32 cellular contexts compared by ENCODE assay signal in genomic region chrX:47229427-47229826, GRCh38.
"Had no signal": no experiment of that assay in that cellular context is flagged by ENCODE, and none has a peak within 500 bp of the region (broad histone marks: within the 10 kb centered on the region; RNA-seq: fewer than 3 reads in every experiment).

No MANE protein-coding gene starts in this region.

- H3K27ac Mint-ChIP-seq: activated CD4-positive, alpha-beta memory T cell treated with anti-CD3 and anti-CD28 coated beads, Interleukin-2, amount 10 ng/mL, durations not matched to agents 7 days and 5 days; activated naive CD4-positive, alpha-beta T cell treated with anti-CD3 and anti-CD28 coated beads, Interleukin-2, amount 10 ng/mL, durations not matched to agents 7 days and 5 days; activated naive CD8-positive, alpha-beta T cell; activated naive CD8-positive, alpha-beta T cell treated with anti-CD3 and anti-CD28 coated beads, Interleukin-2, amount 50 U/mL, for 24 hours had no signal

- H3K9me3 Mint-ChIP-seq: activated CD4-positive, alpha-beta memory T cell treated with anti-CD3 and anti-CD28 coated beads, Interleukin-2, amount 10 ng/mL, durations not matched to agents 7 days and 5 days; activated naive CD4-positive, alpha-beta T cell treated with anti-CD3 and anti-CD28 coated beads, Interleukin-2, amount 10 ng/mL, durations not matched to agents 7 days and 5 days; activated naive CD8-positive, alpha-beta T cell treated with anti-CD3 and anti-CD28 coated beads, Interleukin-2, amount 50 U/mL, for 24 hours; brain had no signal

- H3K27me3 ChIP-seq: SJCRH30 had no signal

- H3K27me3 Mint-ChIP-seq: activated CD4-positive, alpha-beta memory T cell treated with anti-CD3 and anti-CD28 coated beads, Interleukin-2, amount 10 ng/mL, durations not matched to agents 7 days and 5 days; activated CD8-positive, alpha-beta memory T cell treated with anti-CD3 and anti-CD28 coated beads, Interleukin-2, amount 10 ng/mL, durations not matched to agents 7 days and 5 days; activated naive CD4-positive, alpha-beta T cell treated with anti-CD3 and anti-CD28 coated beads, Interleukin-2, amount 10 ng/mL, durations not matched to agents 7 days and 5 days; activated naive CD8-positive, alpha-beta T cell; activated naive CD8-positive, alpha-beta T cell treated with anti-CD3 and anti-CD28 coated beads, Interleukin-2, amount 50 U/mL, for 24 hours had no signal

- H3K36me3 ChIP-seq: SJCRH30 had no signal

- H3K4me3 ChIP-seq: K562, SJCRH30, SK-N-MC had no signal

- H3K27ac ChIP-seq: SJCRH30, SK-N-MC, WERI-Rb-1 had no signal

- H3K4me1 ChIP-seq: SJCRH30 had no signal

- DNase-seq: activated CD4-positive, alpha-beta memory T cell treated with anti-CD3 and anti-CD28 coated beads, Interleukin-2, amount 10 ng/mL, durations not matched to agents 7 days and 5 days; activated CD4-positive, alpha-beta T cell treated with anti-CD3 and anti-CD28 coated beads for 1 hour; activated CD4-positive, alpha-beta T cell treated with anti-CD3 and anti-CD28 coated beads for 48 hours; activated CD4-positive, CD25-positive, alpha-beta regulatory T cell; activated CD8-positive, alpha-beta memory T cell treated with anti-CD3 and anti-CD28 coated beads for 24 hours; activated CD8-positive, alpha-beta memory T cell treated with anti-CD3 and anti-CD28 coated beads, Interleukin-2, amount 10 ng/mL, durations not matched to agents 7 days and 5 days; activated CD8-positive, alpha-beta memory T cell treated with anti-CD3 and anti-CD28 coated beads, Interleukin-2, amount 50 U/mL, for 48 hours; activated effector memory CD4-positive, alpha-beta T cell treated with Interleukin-2 at 50 U/mL for 16 hours; activated naive CD4-positive, alpha-beta T cell treated with anti-CD3 and anti-CD28 coated beads, Interleukin-2, amount 10 ng/mL, durations not matched to agents 7 days and 5 days; activated naive CD8-positive, alpha-beta T cell treated with anti-CD3 and anti-CD28 coated beads, Interleukin-2, amount 50 U/mL, for 24 hours; anterior cingulate cortex; central memory CD4-positive, alpha-beta T cell; Karpas-422; NCI-H1048; NCI-H1105 treated with DMSO at 0.1 percent for 48 hours; NCI-H1436; NCI-H1694; NCI-H1930; NCI-H2081 treated with DMSO at 0.1 percent for 48 hours; NCI-H226; NCI-H446 treated with DMSO at 0.1 percent for 48 hours; NCI-H524 treated with DMSO at 0.1 percent for 48 hours; SHP77; SJCRH30; T1000; WERI-Rb-1 had no signal

- H3K4me3 Mint-ChIP-seq: activated CD4-positive, alpha-beta memory T cell treated with anti-CD3 and anti-CD28 coated beads, Interleukin-2, amount 10 ng/mL, durations not matched to agents 7 days and 5 days; activated CD8-positive, alpha-beta memory T cell treated with anti-CD3 and anti-CD28 coated beads, Interleukin-2, amount 10 ng/mL, durations not matched to agents 7 days and 5 days; activated naive CD8-positive, alpha-beta T cell; activated naive CD8-positive, alpha-beta T cell treated with anti-CD3 and anti-CD28 coated beads, Interleukin-2, amount 50 U/mL, for 24 hours had no signal

- FAIRE-seq: bronchial epithelial cell, K562 had no signal

- H3K9me3 ChIP-seq: SJCRH30 had no signal

- ATAC-seq: activated CD8-positive, alpha-beta memory T cell treated with anti-CD3 and anti-CD28 coated beads, Interleukin-2, amount 10 ng/mL, durations not matched to agents 7 days and 5 days; activated naive CD8-positive, alpha-beta T cell treated with anti-CD3 and anti-CD28 coated beads, Interleukin-2, amount 50 U/mL, for 24 hours; K562; Panc1 had no signal
